Comparison of ENCODE assay signal across 16 cellular contexts in the genomic region with DNA sequence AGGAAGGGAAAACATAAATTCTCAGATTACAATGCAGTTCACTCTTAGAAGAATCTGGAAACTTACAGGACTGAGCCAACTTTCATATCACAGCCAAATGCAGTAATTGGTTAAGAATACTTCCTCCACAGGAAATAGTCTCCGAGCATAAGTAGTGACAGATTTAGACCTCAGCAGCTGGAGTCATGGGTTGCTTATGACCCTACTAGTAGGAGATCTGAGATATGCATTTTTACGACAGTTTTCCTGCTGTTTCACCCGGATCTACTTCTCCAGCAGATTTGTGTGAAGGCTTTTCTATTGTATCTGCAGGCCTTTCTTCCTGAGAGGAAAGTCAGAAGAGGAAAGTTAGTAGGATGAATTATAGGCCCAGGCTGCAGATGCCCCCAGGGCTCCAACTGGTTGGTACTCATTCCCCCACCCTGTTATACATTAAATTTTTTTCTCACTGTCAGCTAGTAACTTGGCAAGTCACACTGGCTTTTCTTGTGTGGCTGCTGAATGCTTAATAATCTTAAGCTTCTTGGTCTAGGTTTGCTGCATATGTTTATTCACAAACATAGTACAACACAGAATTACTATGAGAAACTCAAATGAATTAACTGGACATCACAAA.
DNase-seq lines count a peak whose midpoint lies in the region; ATAC-seq and TF ChIP-seq lines count a peak whose summit lies in the region.
"Had no signal": no experiment of that assay in that cellular context is flagged by ENCODE, and none has a peak within 500 bp of the region (broad histone marks: within the 10 kb centered on the region; RNA-seq: fewer than 3 reads in every experiment).

No MANE protein-coding gene starts in this region.

- peak overlapping the region in 3 of 10 experiments; percentile 8 to 33 (median 32); a peak in 2 of 20 replicates for H3K4me3 ChIP-seq in BLaER1 treated with 17β-estradiol and CSF1 and Interleukin-3, amounts not matched to agents 10 nM and 100 nM
- no peak overlapping the region for H3K4me3 ChIP-seq in brain microvascular endothelial cell (ENCODE audit: low read depth, low read length)
- H3K4me3 ChIP-seq in gastrocnemius medialis, result no peak overlapping the region
- H3K4me3 ChIP-seq: ascending aorta, psoas muscle had no signal

- DNase-seq in M059J (ENCODE audit: low read depth), result peak; percentile 40
- DNase-seq in brain microvascular endothelial cell, result peak; percentile 2
- DNase-seq in mesothelial cell of epicardium (ENCODE audit: low spot score in 2 of 2, unreplicated experiment in 2 of 2), result no peak
- no peak for DNase-seq in T-helper 1 cell
- DNase-seq in activated naive CD4-positive, alpha-beta T cell treated with Interleukin-2 at 50 U/mL for 16 hours, result no peak
- DNase-seq in gastrocnemius medialis, result no peak
- no peak for DNase-seq in mesenteric fat pad (ENCODE audit: low spot score)
- DNase-seq: activated CD4-positive, CD25-positive, alpha-beta regulatory T cell treated with anti-CD3 and anti-CD28 coated beads, Interleukin-2, amount 50 U/mL, for 72 hours; activated T-cell treated with anti-CD3 and anti-CD28 coated beads, Interleukin-2, amount 50 U/mL, for 1 hour; NCI-H1436 treated with DMSO at 0.1 percent for 48 hours; NCI-H748 treated with DMSO at 0.1 percent for 48 hours; psoas muscle; stimulated activated CD4-positive, alpha-beta T cell treated with anti-CD3 and anti-CD28 coated beads, Interleukin-4, amount 100 ng/mL, for 1 hour; stimulated activated naive CD8-positive, alpha-beta T cell treated with anti-CD3 and anti-CD28 coated beads, Interleukin-15, Interleukin-2, amounts not matched to agents 100 U/mL and 50 U/mL, for 24 hours had no signal

- in situ Hi-C loops in brain microvascular endothelial cell (cut with HindIII; ENCODE audit: low pct_ligation_motif_present, low sequenced_read_pairs) (no loop called here), gastrocnemius medialis (cut with MboI; ENCODE audit: low sequenced_read_pairs in 4 of 4) (no loop called here)

- peaks cover 15% of the 10 kb centered on the region for H3K4me1 Mint-ChIP-seq in mesothelial cell of epicardium

- H3K36me3 Mint-ChIP-seq in mesothelial cell of epicardium, result no peaks in the 10 kb centered on the region

- H3K9ac ChIP-seq in BLaER1 treated with 17β-estradiol and CSF1 and Interleukin-3, amounts not matched to agents 10 nM and 100 nM, result no peak overlapping the region

- H3K27me3 ChIP-seq in BLaER1 treated with 17β-estradiol and CSF1 and Interleukin-3, amounts not matched to agents 10 nM and 100 nM, result no peaks in the 10 kb centered on the region
- H3K27me3 ChIP-seq in brain microvascular endothelial cell (replicated peaks), result no peaks in the 10 kb centered on the region
- H3K27me3 ChIP-seq in gastrocnemius medialis, result no peaks in the 10 kb centered on the region
- H3K27me3 ChIP-seq: ascending aorta had no signal

- H3K27me3 Mint-ChIP-seq in mesothelial cell of epicardium (ENCODE audit: low read depth), result no peaks in the 10 kb centered on the region

- H3K4me1 ChIP-seq in BLaER1 treated with 17β-estradiol and CSF1 and Interleukin-3, amounts not matched to agents 10 nM and 100 nM, result peaks cover 4 to 31% (median 14%) of the 10 kb centered on the region in 10 experiments; a peak in 18 of 20 replicates
- H3K4me1 ChIP-seq in gastrocnemius medialis, result no peaks in the 10 kb centered on the region
- H3K4me1 ChIP-seq: ascending aorta, psoas muscle had no signal

- peak overlapping the region in 5 of 11 experiments; percentile 21 to 58 (median 47); a peak in 8 of 22 replicates for H3K27ac ChIP-seq in BLaER1 treated with 17β-estradiol and CSF1 and Interleukin-3, amounts not matched to agents 10 nM and 100 nM
- H3K27ac ChIP-seq in brain microvascular endothelial cell, result no peak overlapping the region
- H3K27ac ChIP-seq in gastrocnemius medialis, result no peak overlapping the region
- H3K27ac ChIP-seq: ascending aorta, psoas muscle had no signal

- no peaks in the 10 kb centered on the region for H4K20me1 ChIP-seq in BLaER1 treated with 17β-estradiol and CSF1 and Interleukin-3, amounts not matched to agents 10 nM and 100 nM

- H3K36me3 ChIP-seq in BLaER1 treated with 17β-estradiol and CSF1 and Interleukin-3, amounts not matched to agents 10 nM and 100 nM, result no peaks in the 10 kb centered on the region
- H3K36me3 ChIP-seq in brain microvascular endothelial cell (replicated peaks) (no peaks in the 10 kb centered on the region), gastrocnemius medialis (no peaks in the 10 kb centered on the region)
- H3K36me3 ChIP-seq: ascending aorta had no signal

- peak overlapping the region; percentile 21 to 77 (median 47); a peak in 20 of 22 replicates for H3K4me2 ChIP-seq in BLaER1 treated with 17β-estradiol and CSF1 and Interleukin-3, amounts not matched to agents 10 nM and 100 nM

- intact Hi-C loops in gastrocnemius medialis (cut with DNase I; ENCODE audit: low total_unique reads), result no loop called here

- no peak overlapping the region for H3K4me3 Mint-ChIP-seq in mesothelial cell of epicardium

- TF ChIP-seq POLR2A in gastrocnemius medialis (IDR thresholded peaks at IDR 0.05), result no peak

- TF ChIP-seq CTCF in brain microvascular endothelial cell (IDR thresholded peaks at IDR 0.05; ENCODE audit: low read depth, low read length, missing control alignments), result no peak
- TF ChIP-seq CTCF in mesothelial cell of epicardium (IDR thresholded peaks at IDR 0.05; ENCODE audit: unreplicated experiment), result no peak
- no peak for TF ChIP-seq CTCF in gastrocnemius medialis (IDR thresholded peaks at IDR 0.05 in 4 of 5, conservative IDR thresholded peaks at IDR 0.05 in 1 of 5)

- peaks cover 0 to 15% (median 0%) of the 10 kb centered on the region in 11 experiments; a peak in 4 of 22 replicates for H3K9me3 ChIP-seq in BLaER1 treated with 17β-estradiol and CSF1 and Interleukin-3, amounts not matched to agents 10 nM and 100 nM (replicated peaks in 1 of 11)
- H3K9me3 ChIP-seq in gastrocnemius medialis, result no peaks in the 10 kb centered on the region
- H3K9me3 ChIP-seq: ascending aorta, psoas muscle had no signal

- H3K27ac Mint-ChIP-seq in mesothelial cell of epicardium, result peak overlapping the region; percentile 66

- no peak for ATAC-seq in gastrocnemius medialis
- ATAC-seq: psoas muscle; stimulated activated naive CD8-positive, alpha-beta T cell treated with anti-CD3 and anti-CD28 coated beads, Interleukin-15, Interleukin-2, amounts not matched to agents 100 U/mL and 50 U/mL, for 24 hours had no signal

- H3K9me3 Mint-ChIP-seq in mesothelial cell of epicardium, result peaks cover 3% of the 10 kb centered on the region

Comparison
In these comparisons a context has a peak if more than half of its experiments do, and no peak if none do; other contexts are left out.
1. DNase-seq: peak in M059J (single experiment) and brain microvascular endothelial cell (single experiment); none in mesothelial cell of epicardium (0 of 2), T-helper 1 cell (0 of 5), activated naive CD4-positive, alpha-beta T cell treated with Interleukin-2 at 50 U/mL for 16 hours (single experiment), gastrocnemius medialis (0 of 2) and mesenteric fat pad (single experiment).